Comparison of ENCODE assay signal across 16 cellular contexts in genomic region chr7:30363778-30364563, GRCh38.
"Had no signal": no experiment of that assay in that cellular context is flagged by ENCODE, and none has a peak within 500 bp of the region (broad histone marks: within the 10 kb centered on the region; RNA-seq: fewer than 3 reads in every experiment).

No MANE protein-coding gene starts in this region.

- H3K27me3 ChIP-seq: colonic mucosa, gastroesophageal sphincter, pancreas, uterus had no signal

- H3K4me3 Mint-ChIP-seq: activated CD8-positive, alpha-beta T cell treated with anti-CD3 and anti-CD28 coated beads, Interleukin-2, amount 10 ng/mL, durations not matched to agents 7 days and 5 days had no signal

- H3K27ac Mint-ChIP-seq: activated CD8-positive, alpha-beta T cell treated with anti-CD3 and anti-CD28 coated beads, Interleukin-2, amount 10 ng/mL, durations not matched to agents 7 days and 5 days had no signal

- H3K4me1 ChIP-seq: colonic mucosa, pancreas, uterus had no signal

- DNase-seq: activated CD4-positive, alpha-beta T cell treated with anti-CD3 and anti-CD28 coated beads for 4 hours; activated CD8-positive, alpha-beta memory T cell treated with anti-CD3 and anti-CD28 coated beads, Interleukin-2, amount 50 U/mL, for 48 hours; activated CD8-positive, alpha-beta T cell treated with anti-CD3 and anti-CD28 coated beads, Interleukin-2, amount 10 ng/mL, durations not matched to agents 7 days and 5 days; activated naive CD4-positive, alpha-beta T cell treated with Interleukin-2 at 50 U/mL for 16 hours; colonic mucosa; effector CD8-positive, alpha-beta T cell; islet precursor cell; mammary epithelial cell; pancreas; stimulated activated CD4-positive, alpha-beta T cell treated with anti-CD3 and anti-CD28 coated beads, Interleukin-4, amount 100 ng/mL, for 4 hours; T-helper 9 cell; uterus had no signal

- FAIRE-seq: astrocyte, pancreas had no signal

- ATAC-seq: activated CD8-positive, alpha-beta T cell treated with anti-CD3 and anti-CD28 coated beads, Interleukin-2, amount 10 ng/mL, durations not matched to agents 7 days and 5 days; gastroesophageal sphincter; left lobe of liver; pancreas had no signal

- H3K36me3 ChIP-seq: colonic mucosa, gastroesophageal sphincter, pancreas, uterus had no signal

- H3K9me3 ChIP-seq: colonic mucosa, gastroesophageal sphincter, pancreas, uterus had no signal

- H3K4me3 ChIP-seq: colonic mucosa, gastroesophageal sphincter, pancreas, uterus had no signal

- H3K27ac ChIP-seq: colonic mucosa, gastroesophageal sphincter, pancreas, uterus, VCaP had no signal
